ENCODE assay signal across 31 cellular contexts in genomic region chr10:111976557-111976956, GRCh38.
A peak's percentile ranks its signal among the peaks of the same experiment; 100 is the strongest.
DNase-seq lines count a peak whose midpoint lies in the region; ATAC-seq, FAIRE-seq and TF ChIP-seq lines count a peak whose summit lies in the region.
"Had no signal": no experiment of that assay in that cellular context is flagged by ENCODE, and none has a peak within 500 bp of the region (broad histone marks: within the 10 kb centered on the region; RNA-seq: fewer than 3 reads in every experiment).

No MANE protein-coding gene starts in this region.

- CTCF ChIA-PET in HepG2 (lab: Yijun Ruan, JAX; ENCODE audit: low intra/inter-chr PET ratio, low total read pairs) = no interaction called here

- H3K9me3 ChIP-seq in HepG2 (ENCODE audit: low read length) = no peaks in the 10 kb centered on the region
- H3K9me3 ChIP-seq in right lobe of liver = no peaks in the 10 kb centered on the region
- H3K9me3 ChIP-seq in neural cell (ENCODE audit: low read length) = no peaks in the 10 kb centered on the region
- H3K9me3 ChIP-seq: A549, BE2C, BLaER1, Caco-2 had no signal

- ATAC-seq in HepG2 (no peak), right lobe of liver (no peak), HG03280 (IDR thresholded peaks at IDR 0.05; ENCODE audit: unreplicated experiment) (no peak)
- ATAC-seq: A549; CD8-positive, alpha-beta T cell had no signal

- in situ Hi-C loops in HepG2 (cut with HindIII; ENCODE audit: extremely low pct_ligation_motif_present, low pct_unique_long_range_greater_than_20kb) = no loop called here

- H3K36me3 ChIP-seq in HepG2 (replicated peaks in 1 of 2; ENCODE audit: control insufficient read depth in 1 of 2, insufficient read depth in 2 of 2, low read length in 2 of 2) (no peaks in the 10 kb centered on the region), right lobe of liver (no peaks in the 10 kb centered on the region), neural cell (ENCODE audit: insufficient read depth, low read length) (no peaks in the 10 kb centered on the region)
- H3K36me3 ChIP-seq: BE2C; BLaER1; BLaER1 treated with 17β-estradiol and CSF1 and Interleukin-3, amounts not matched to agents 10 nM and 100 nM had no signal

- no peaks in the 10 kb centered on the region for H3F3A ChIP-seq in neural cell (ENCODE audit: insufficient read depth, low read length, poor library complexity, severe bottlenecking)

- H4K20me1 ChIP-seq in HepG2 (ENCODE audit: insufficient read depth, low read length) = no peaks in the 10 kb centered on the region
- H4K20me1 ChIP-seq in neural cell (ENCODE audit: insufficient read depth) = no peaks in the 10 kb centered on the region
- H4K20me1 ChIP-seq: BLaER1; BLaER1 treated with 17β-estradiol and CSF1 and Interleukin-3, amounts not matched to agents 10 nM and 100 nM had no signal

- H2AFZ ChIP-seq in HepG2 (ENCODE audit: low read length) (no peak overlapping the region), neural cell (ENCODE audit: low read depth, low read length) (no peak overlapping the region)

- H3K4me2 ChIP-seq in HepG2 (ENCODE audit: low read depth, low read length) (no peak overlapping the region), neural cell (ENCODE audit: low read length) (no peak overlapping the region)
- H3K4me2 ChIP-seq: A549; BLaER1; BLaER1 treated with 17β-estradiol and CSF1 and Interleukin-3, amounts not matched to agents 10 nM and 100 nM had no signal

- no peak overlapping the region for H3K4me3 ChIP-seq in HepG2 (replicated peaks in 1 of 3; ENCODE audit: insufficient read depth in 1 of 3, low read depth in 2 of 3, low read length in 3 of 3)
- no peak overlapping the region for H3K4me3 ChIP-seq in right lobe of liver
- H3K4me3 ChIP-seq in neural cell (ENCODE audit: low read length) = no peak overlapping the region
- H3K4me3 ChIP-seq: A549; BLaER1; BLaER1 treated with 17β-estradiol and CSF1 and Interleukin-3, amounts not matched to agents 10 nM and 100 nM had no signal

- intact Hi-C loops in HepG2 (cut with micrococcal nuclease; ENCODE audit: unreplicated experiment) (no loop called here), right lobe of liver (cut with DNase I) (no loop called here)

- no peak for TF ChIP-seq RAD21 in HepG2 (CRISPR knock-in tag; IDR thresholded peaks at IDR 0.05)
- no peak for TF ChIP-seq RAD21 in neural cell (conservative IDR thresholded peaks at IDR 0.05)

- no peaks in the 10 kb centered on the region for H3K79me2 ChIP-seq in HepG2 (ENCODE audit: insufficient read depth, low read length)
- no peaks in the 10 kb centered on the region for H3K79me2 ChIP-seq in neural cell (replicated peaks; ENCODE audit: insufficient read depth, low read length)

- BruUV-seq in HepG2 (replicated peaks; lab: Mats Ljungman, UMichigan) = no TSS peak

- no peak for TF ChIP-seq EP300 in HepG2 (IDR thresholded peaks at IDR 0.05; ENCODE audit: low read depth in 2 of 2, low read length in 2 of 2)
- TF ChIP-seq EP300 in HepG2 (CRISPR knock-in tag; IDR thresholded peaks at IDR 0.05; ENCODE audit: borderline replicate concordance) = no peak
- no peak for TF ChIP-seq EP300 in neural cell (conservative IDR thresholded peaks at IDR 0.05; ENCODE audit: poor library complexity, severe bottlenecking)

- no peaks in the 10 kb centered on the region for H3K27me3 ChIP-seq in HepG2 (ENCODE audit: control insufficient read depth in 1 of 2, insufficient read depth in 2 of 2, low read length in 2 of 2)
- no peaks in the 10 kb centered on the region for H3K27me3 ChIP-seq in right lobe of liver
- H3K27me3 ChIP-seq in neural cell (ENCODE audit: insufficient read depth, low read depth, low read length) = no peaks in the 10 kb centered on the region
- H3K27me3 ChIP-seq: BE2C; BLaER1; BLaER1 treated with 17β-estradiol and CSF1 and Interleukin-3, amounts not matched to agents 10 nM and 100 nM had no signal

- POLR2A ChIA-PET in HepG2 (lab: Yijun Ruan, JAX) = no interaction called here

- H3K4me1 ChIP-seq in HepG2 (ENCODE audit: insufficient read depth, low read length) (no peaks in the 10 kb centered on the region), right lobe of liver (no peaks in the 10 kb centered on the region)
- H3K4me1 ChIP-seq: A549; BE2C; BLaER1; BLaER1 treated with 17β-estradiol and CSF1 and Interleukin-3, amounts not matched to agents 10 nM and 100 nM; Caco-2 had no signal

- H3K27ac ChIP-seq in HepG2 (ENCODE audit: extremely low read length, insufficient read depth, low read length) (no peak overlapping the region), right lobe of liver (no peak overlapping the region), neural cell (ENCODE audit: low read length) (peak overlapping the region; percentile 7)
- H3K27ac ChIP-seq: 22Rv1; A549; BLaER1; BLaER1 treated with 17β-estradiol and CSF1 and Interleukin-3, amounts not matched to agents 10 nM and 100 nM; C4-2B had no signal

- no peak for DNase-seq in HepG2 (ENCODE audit: low spot score)
- DNase-seq in right lobe of liver = no peak
- DNase-seq: 8988T; ACHN; AML-193; BE2C; C1 segment of cervical spinal cord; Caco-2; Calu3; CD4-positive, alpha-beta memory T cell; CD4-positive, alpha-beta T cell; CD4-positive, CD25-positive, alpha-beta regulatory T cell; CD8-positive, alpha-beta memory T cell; CD8-positive, alpha-beta T cell; COR-L47; DMS 273 treated with DMSO at 0.1 percent for 48 hours; DMS153; DMS53; DMS79; DMS79 treated with DMSO at 0.1 percent for 48 hours; DND-41; EL had no signal

- FAIRE-seq in HepG2 (lab: Jason Lieb, UNC) = no peak
- FAIRE-seq: A204.1, A549, D721Med had no signal

- H3K9me2 ChIP-seq in neural cell (ENCODE audit: insufficient read depth, low read length) = no peaks in the 10 kb centered on the region

- no peak for TF ChIP-seq CTCF in HepG2 (CRISPR knock-in tag; IDR thresholded peaks at IDR 0.05)
- TF ChIP-seq CTCF in right lobe of liver (IDR thresholded peaks at IDR 0.05) = no peak
- no peak for TF ChIP-seq CTCF in neural cell (IDR thresholded peaks at IDR 0.05; ENCODE audit: poor library complexity, severe bottlenecking)

- no peak overlapping the region for H3K9ac ChIP-seq in HepG2 (ENCODE audit: insufficient read depth, low read depth, low read length)
- no peak overlapping the region for H3K9ac ChIP-seq in neural cell (ENCODE audit: low read length)
- H3K9ac ChIP-seq: BLaER1; BLaER1 treated with 17β-estradiol and CSF1 and Interleukin-3, amounts not matched to agents 10 nM and 100 nM had no signal

- WGBS in HepG2 (ENCODE audit: low lambda C conversion rate) = 46% methylated on average over 2 of the region's 2 CpGs
- 79% methylated on average over 2 of the region's 2 CpGs for WGBS in right lobe of liver (ENCODE audit: insufficient coverage, low coverage, low lambda C conversion rate, missing lambda C conversion rate)

- no peak for TF ChIP-seq POLR2A in HepG2 (IDR thresholded peaks at IDR 0.05; ENCODE audit: insufficient read depth in 1 of 2, low read depth in 2 of 2, low read length in 2 of 2)
- no peak for TF ChIP-seq POLR2A in right lobe of liver (IDR thresholded peaks at IDR 0.05)

TF ChIP-seq in HepG2, 621 proteins besides CTCF, POLR2A, EP300 and RAD21 (continues in another document):
- TF ChIP-seq MAFK (conservative IDR thresholded peaks at IDR 0.05 in 1 of 2, IDR thresholded peaks at IDR 0.05 in 1 of 2; ENCODE audit: low read length in 2 of 2) (peak in 1 of 2 experiments; percentile 60; a peak in 3 of 4 replicates), MAFF (IDR thresholded peaks at IDR 0.05; ENCODE audit: low read depth, low read length) (peak; percentile 51; the same call in 1 of the 2 replicates), DMTF1 (CRISPR knock-in tag; IDR thresholded peaks at IDR 0.05) (no peak), PHF20 (CRISPR knock-in tag; IDR thresholded peaks at IDR 0.05) (no peak)

TF ChIP-seq in neural cell, 6 proteins besides CTCF, POLR2A, EP300 and RAD21:
- TF ChIP-seq, protein P1, sequence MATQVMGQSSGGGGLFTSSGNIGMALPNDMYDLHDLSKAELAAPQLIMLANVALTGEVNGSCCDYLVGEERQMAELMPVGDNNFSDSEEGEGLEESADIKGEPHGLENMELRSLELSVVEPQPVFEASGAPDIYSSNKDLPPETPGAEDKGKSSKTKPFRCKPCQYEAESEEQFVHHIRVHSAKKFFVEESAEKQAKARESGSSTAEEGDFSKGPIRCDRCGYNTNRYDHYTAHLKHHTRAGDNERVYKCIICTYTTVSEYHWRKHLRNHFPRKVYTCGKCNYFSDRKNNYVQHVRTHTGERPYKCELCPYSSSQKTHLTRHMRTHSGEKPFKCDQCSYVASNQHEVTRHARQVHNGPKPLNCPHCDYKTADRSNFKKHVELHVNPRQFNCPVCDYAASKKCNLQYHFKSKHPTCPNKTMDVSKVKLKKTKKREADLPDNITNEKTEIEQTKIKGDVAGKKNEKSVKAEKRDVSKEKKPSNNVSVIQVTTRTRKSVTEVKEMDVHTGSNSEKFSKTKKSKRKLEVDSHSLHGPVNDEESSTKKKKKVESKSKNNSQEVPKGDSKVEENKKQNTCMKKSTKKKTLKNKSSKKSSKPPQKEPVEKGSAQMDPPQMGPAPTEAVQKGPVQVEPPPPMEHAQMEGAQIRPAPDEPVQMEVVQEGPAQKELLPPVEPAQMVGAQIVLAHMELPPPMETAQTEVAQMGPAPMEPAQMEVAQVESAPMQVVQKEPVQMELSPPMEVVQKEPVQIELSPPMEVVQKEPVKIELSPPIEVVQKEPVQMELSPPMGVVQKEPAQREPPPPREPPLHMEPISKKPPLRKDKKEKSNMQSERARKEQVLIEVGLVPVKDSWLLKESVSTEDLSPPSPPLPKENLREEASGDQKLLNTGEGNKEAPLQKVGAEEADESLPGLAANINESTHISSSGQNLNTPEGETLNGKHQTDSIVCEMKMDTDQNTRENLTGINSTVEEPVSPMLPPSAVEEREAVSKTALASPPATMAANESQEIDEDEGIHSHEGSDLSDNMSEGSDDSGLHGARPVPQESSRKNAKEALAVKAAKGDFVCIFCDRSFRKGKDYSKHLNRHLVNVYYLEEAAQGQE (IDR thresholded peaks at IDR 0.05; ENCODE audit: borderline replicate concordance) = no peak
- TF ChIP-seq SMC3 (conservative IDR thresholded peaks at IDR 0.05; ENCODE audit: poor library complexity) (no peak), MXI1 (conservative IDR thresholded peaks at IDR 0.05; ENCODE audit: poor library complexity, severe bottlenecking) (no peak), EZH2 (IDR thresholded peaks at IDR 0.05; ENCODE audit: borderline replicate concordance, insufficient read depth, low read length, poor library complexity, severe bottlenecking) (no peak), TAF1 (IDR thresholded peaks at IDR 0.05; ENCODE audit: low read depth) (no peak), POLR2AphosphoS5 (IDR thresholded peaks at IDR 0.05) (no peak)
